Comparison of ENCODE assay signal across 1 cellular context in the genomic region with DNA sequence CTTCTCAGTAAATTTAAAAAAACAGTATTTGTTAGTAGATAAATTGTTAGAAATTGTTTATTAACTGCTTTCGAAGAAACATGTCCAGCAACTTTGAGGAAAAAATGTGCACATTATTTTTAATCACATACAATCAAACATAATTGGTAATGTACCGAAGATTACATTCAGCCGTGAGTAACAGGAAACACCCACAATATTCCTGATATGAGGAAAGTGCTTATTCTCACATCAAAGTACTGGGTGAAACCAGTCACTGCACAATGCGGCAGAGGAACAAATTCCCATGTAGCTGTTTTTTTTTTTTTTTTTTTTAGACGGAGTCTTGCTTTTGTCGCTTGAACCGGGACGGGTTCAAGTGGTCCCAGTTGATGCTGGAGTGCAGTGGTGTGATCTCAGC.
TF ChIP-seq lines count a peak whose summit lies in the region.

No MANE protein-coding gene starts in this region.

TF ChIP-seq in GM12878, 131 proteins besides CTCF, POLR2A, EP300 and RAD21 (continued from another document):
- TF ChIP-seq, protein P1, sequence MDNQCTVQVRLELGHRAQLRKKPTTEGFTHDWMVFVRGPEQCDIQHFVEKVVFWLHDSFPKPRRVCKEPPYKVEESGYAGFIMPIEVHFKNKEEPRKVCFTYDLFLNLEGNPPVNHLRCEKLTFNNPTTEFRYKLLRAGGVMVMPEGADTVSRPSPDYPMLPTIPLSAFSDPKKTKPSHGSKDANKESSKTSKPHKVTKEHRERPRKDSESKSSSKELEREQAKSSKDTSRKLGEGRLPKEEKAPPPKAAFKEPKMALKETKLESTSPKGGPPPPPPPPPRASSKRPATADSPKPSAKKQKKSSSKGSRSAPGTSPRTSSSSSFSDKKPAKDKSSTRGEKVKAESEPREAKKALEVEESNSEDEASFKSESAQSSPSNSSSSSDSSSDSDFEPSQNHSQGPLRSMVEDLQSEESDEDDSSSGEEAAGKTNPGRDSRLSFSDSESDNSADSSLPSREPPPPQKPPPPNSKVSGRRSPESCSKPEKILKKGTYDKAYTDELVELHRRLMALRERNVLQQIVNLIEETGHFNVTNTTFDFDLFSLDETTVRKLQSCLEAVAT (IDR thresholded peaks at IDR 0.05), result 0 out of 2 replicates have a peak, but pooled peaks have one; percentile 33
